In the genomic region with DNA sequence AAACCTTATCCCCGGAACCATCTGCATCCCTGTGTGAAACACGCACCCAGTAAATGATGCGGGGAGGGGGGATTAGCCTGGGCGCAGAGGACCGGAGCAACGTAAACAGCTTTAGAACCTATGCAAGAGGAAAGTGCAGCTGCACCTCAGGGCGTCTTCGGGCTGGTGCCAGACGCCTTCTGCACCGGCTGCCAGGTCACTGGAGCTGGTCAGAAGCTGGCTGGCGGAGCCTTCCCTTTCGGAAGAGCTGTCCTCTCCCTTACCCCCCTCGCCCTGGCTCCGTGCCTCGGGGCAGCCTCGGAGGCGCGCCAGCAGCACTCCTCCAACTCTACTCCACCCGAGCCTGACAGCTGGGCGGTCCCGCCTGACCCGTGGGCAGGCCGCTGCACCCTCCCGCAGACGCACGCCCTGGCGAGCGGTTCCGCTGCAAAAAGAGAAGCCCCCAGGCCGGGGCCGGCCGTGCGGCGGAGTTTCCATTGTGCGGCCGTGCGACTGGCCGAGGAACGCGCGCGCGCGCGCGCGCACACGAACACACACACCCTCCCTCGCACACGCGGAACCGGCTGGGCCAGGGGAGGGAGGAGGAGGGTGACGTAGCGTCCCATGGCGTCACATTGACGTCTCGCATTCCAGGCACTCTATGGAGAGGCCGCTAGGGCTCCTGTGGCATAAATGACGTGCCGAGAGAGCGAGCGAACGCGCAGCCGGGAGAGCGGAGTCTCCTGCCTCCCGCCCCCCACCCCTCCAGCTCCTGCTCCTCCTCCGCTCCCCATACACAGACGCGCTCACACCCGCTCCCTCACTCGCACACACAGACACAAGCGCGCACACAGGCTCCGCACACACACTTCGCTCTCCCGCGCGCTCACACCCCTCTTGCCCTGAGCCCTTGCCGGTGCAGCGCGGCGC, we compare ENCODE assay signal across 8 cellular contexts. TPM values are rescaled to one million over a fixed set of nuclear protein-coding genes. Genes with fewer than 3 reads are reported as not detected.
DNase-seq lines count a peak whose midpoint lies in the region; ATAC-seq and TF ChIP-seq lines count a peak whose summit lies in the region.

A gene (plus strand): TSS at position 699 of the 909 bp plus-strand sequence. CDS start 6,158 bp downstream, outside the sequence.

- H3K4me3 ChIP-seq in ovary (peak within 1 kb of the TSS; percentile 96), thyroid gland (replicated peaks in 1 of 3) (peak within 1 kb of the TSS; percentile 50 to 92 (median 92))

- H3K27me3 Mint-ChIP-seq in activated naive CD8-positive, alpha-beta T cell treated with anti-CD3 and anti-CD28 coated beads for 36 hours: peaks cover 4% of the 10 kb centered on the region

- intact Hi-C loops in head of caudate nucleus (cut with DNase I) (loop anchor here (2.0 to 5.0 kb wide), 2 partner anchors 86 to 599 kb away; a partner anchor contains a TSS), ovary (cut with DNase I) (loop anchor here in 2 of 4 donors (5.0 to 10.0 kb wide), 2 partner anchors 83 to 86 kb away; a partner anchor contains a TSS), thyroid gland (cut with DNase I) (no loop called here)

- POLR2A ChIA-PET in GM10248 (lab: Yijun Ruan, JAX): interaction anchor here (0.5 to 1.5 kb wide), 4 partner anchors 209 to 599 kb away, joined by 3 to 7 read pairs (median 4); a partner anchor contains a TSS

- peak; percentile 37 for ATAC-seq in HG02610 (IDR thresholded peaks at IDR 0.05; ENCODE audit: unreplicated experiment)

- H3K4me1 ChIP-seq in ovary (ENCODE audit: insufficient read depth) (peaks cover 4% of the 10 kb centered on the region), thyroid gland (peaks cover 20 to 23% of the 10 kb centered on the region in 2 donors)

- no peak for TF ChIP-seq CTCF in GM10248 (IDR thresholded peaks at IDR 0.05; ENCODE audit: control extremely low read depth, extremely low read depth, low read depth, missing control alignments)
- peak; percentile 11 to 80 (median 72) for TF ChIP-seq CTCF in ovary (IDR thresholded peaks at IDR 0.05)
- TF ChIP-seq CTCF in thyroid gland (IDR thresholded peaks at IDR 0.05): peak in 4 of 6 experiments; percentile 22 to 60 (median 30)

- no peaks in the 10 kb centered on the region for H3K36me3 ChIP-seq in ovary
- no peaks in the 10 kb centered on the region for H3K36me3 ChIP-seq in thyroid gland

- peak within 1 kb of the TSS; percentile 98 for H3K27ac Mint-ChIP-seq in activated naive CD8-positive, alpha-beta T cell treated with anti-CD3 and anti-CD28 coated beads for 36 hours

- no peaks in the 10 kb centered on the region for H3K9me3 Mint-ChIP-seq in activated naive CD8-positive, alpha-beta T cell treated with anti-CD3 and anti-CD28 coated beads for 36 hours

- H3K4me3 Mint-ChIP-seq in activated naive CD8-positive, alpha-beta T cell treated with anti-CD3 and anti-CD28 coated beads for 36 hours: peak within 1 kb of the TSS; percentile 96

- CTCF ChIA-PET in GM10248 (lab: Yijun Ruan, JAX): interaction anchor here (0.9 to 2.2 kb wide), 6 partner anchors 85 to 639 kb away, joined by 4 to 10 read pairs (median 4); a partner anchor contains a TSS

- DNase-seq in GM10248 (ENCODE audit: extremely low spot score) (peak; percentile 77), NCI-H1105 (lab: John Stamatoyannopoulos, UW) (peak; percentile 88), SKM-1 treated with dmso at 0.1 percent for 144 hours (lab: John Stamatoyannopoulos, UW; ENCODE audit: unreplicated experiment) (peak; percentile 38), head of caudate nucleus (peak; percentile 90 to 99 (median 96)), ovary (peak; percentile 92 to 97 (median 96)), thyroid gland (peak; percentile 95 to 96)
- peak; percentile 87 for DNase-seq in activated naive CD8-positive, alpha-beta T cell treated with anti-CD3 and anti-CD28 coated beads for 36 hours

- H3K36me3 Mint-ChIP-seq in activated naive CD8-positive, alpha-beta T cell treated with anti-CD3 and anti-CD28 coated beads for 36 hours: peaks cover 26% of the 10 kb centered on the region

- H3K9me3 ChIP-seq in ovary: no peaks in the 10 kb centered on the region
- no peaks in the 10 kb centered on the region for H3K9me3 ChIP-seq in thyroid gland

- TF ChIP-seq EP300 in ovary (IDR thresholded peaks at IDR 0.05): peak; percentile 94

- H3K27ac ChIP-seq in ovary (peak within 1 kb of the TSS; percentile 98 to 99), thyroid gland (peak within 1 kb of the TSS; percentile 92 to 100 (median 99))

- peak; percentile 87 for TF ChIP-seq POLR2A in ovary (IDR thresholded peaks at IDR 0.05)
- TF ChIP-seq POLR2A in thyroid gland (IDR thresholded peaks at IDR 0.05): peak; percentile 78 to 98

- 0 to 1% (median 0%) methylated on average over 72 to 83 of the region's 83 CpGs for WGBS in ovary, 3 donors
- WGBS in thyroid gland, 2 donors: 0 to 1% methylated on average over 18 to 36 of the region's 83 CpGs

- H3K27me3 ChIP-seq in ovary (no peaks in the 10 kb centered on the region), thyroid gland (no peaks in the 10 kb centered on the region)

- peaks cover 47% of the 10 kb centered on the region for H3K4me1 Mint-ChIP-seq in activated naive CD8-positive, alpha-beta T cell treated with anti-CD3 and anti-CD28 coated beads for 36 hours

RNA-seq across cellular contexts. Expression of the gene that starts here (rescaled TPM):
- total RNA-seq in activated naive CD8-positive, alpha-beta T cell treated with anti-CD3 and anti-CD28 coated beads for 36 hours: 10 to 100 TPM; 35.7 to 36.9 TPM
- 100 to 1,000 TPM in 1 of 7 donors, 10 to 100 TPM in 5, 1 to 10 TPM in 1; 9.0 to 177 (median 39.3) TPM for total RNA-seq in ovary
- 1 to 10 TPM; 2.8 to 3.4 TPM for polyA plus RNA-seq in ovary
- total RNA-seq in thyroid gland: 1 to 10 TPM; 1.7 to 4.8 (median 2.3) TPM

Comparison
In these comparisons a context has a peak if more than half of its experiments do, and no peak if none do; other contexts are left out.
1. Peak in every context shown above with its lines: DNase-seq, ATAC-seq, H3K4me3 ChIP-seq and H3K27ac ChIP-seq.
2. DNase-seq: peak in every context shown above with its lines; median percentile 96 in head of caudate nucleus; 96 in ovary; 96 in thyroid gland; 88 in NCI-H1105; 87 in activated naive CD8-positive, alpha-beta T cell treated with anti-CD3 and anti-CD28 coated beads for 36 hours; 77 in GM10248; 38 in SKM-1 treated with dmso at 0.1 percent for 144 hours.